Comparison of ENCODE assay signal across 4 cellular contexts in the genomic region with DNA sequence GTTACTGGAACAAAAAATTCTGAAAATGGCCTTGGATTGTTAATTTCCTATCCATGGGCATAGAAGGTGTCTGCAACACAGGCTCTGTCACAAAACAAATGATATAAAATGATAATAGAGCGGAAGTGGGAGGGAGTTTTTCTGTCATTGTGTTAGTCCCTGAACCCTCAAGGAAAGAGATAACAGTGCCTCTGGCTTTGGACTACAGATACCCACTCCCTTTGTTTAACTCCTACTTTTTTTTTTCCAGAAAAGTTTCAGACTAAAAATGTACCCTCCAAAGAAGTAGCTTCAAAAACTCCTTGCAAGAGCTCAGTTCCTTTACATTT.
"Had no signal": no experiment of that assay in that cellular context is flagged by ENCODE, and none has a peak within 500 bp of the region (broad histone marks: within the 10 kb centered on the region; RNA-seq: fewer than 3 reads in every experiment).

No MANE protein-coding gene starts in this region.

- H3K4me3 ChIP-seq: breast epithelium, heart right ventricle, tibial artery had no signal

- H3K9me3 ChIP-seq: breast epithelium, tibial artery had no signal

- H3K27me3 ChIP-seq: breast epithelium, tibial artery had no signal

- H3K4me1 ChIP-seq: breast epithelium had no signal

- H3K36me3 ChIP-seq: breast epithelium, heart right ventricle, tibial artery, WERI-Rb-1 had no signal

- H3K27ac ChIP-seq: tibial artery, WERI-Rb-1 had no signal
